Comparison of ENCODE assay signal across 9 cellular contexts in genomic region chr3:79517766-79518413, GRCh38.
DNase-seq lines count a peak whose midpoint lies in the region; ATAC-seq, FAIRE-seq and TF ChIP-seq lines count a peak whose summit lies in the region.
"Had no signal": no experiment of that assay in that cellular context is flagged by ENCODE, and none has a peak within 500 bp of the region (broad histone marks: within the 10 kb centered on the region; RNA-seq: fewer than 3 reads in every experiment).

No MANE protein-coding gene starts in this region.

- no peaks in the 10 kb centered on the region for H3K36me3 Mint-ChIP-seq in natural killer cell treated with Interleukin-12 subunit alpha and Interleukin-12 subunit beta and Interleukin-15 and Interleukin-18, amount 100 ng/mL, for 72 hours
- no peaks in the 10 kb centered on the region for H3K36me3 Mint-ChIP-seq in activated CD4-positive, alpha-beta T cell treated with anti-CD3 and anti-CD28 coated beads, Interleukin-2, amount 10 ng/mL, durations not matched to agents 24 days and 14 days (ENCODE audit: low read depth)

- no peak overlapping the region for H3K27ac Mint-ChIP-seq in natural killer cell treated with Interleukin-12 subunit alpha and Interleukin-12 subunit beta and Interleukin-15 and Interleukin-18, amount 100 ng/mL, for 72 hours
- H3K27ac Mint-ChIP-seq in activated CD4-positive, alpha-beta T cell treated with anti-CD3 and anti-CD28 coated beads, Interleukin-2, amount 10 ng/mL, durations not matched to agents 24 days and 14 days, result no peak overlapping the region
- H3K27ac Mint-ChIP-seq: activated CD4-positive, alpha-beta memory T cell treated with anti-CD3 and anti-CD28 coated beads, Interleukin-2, amount 10 ng/mL, durations not matched to agents 7 days and 5 days had no signal

- no peaks in the 10 kb centered on the region for H3K9me3 ChIP-seq in A549

- ATAC-seq in A549 (peak; percentile 50 to 74; a peak in 3 of 6 replicates), GM19023 (IDR thresholded peaks at IDR 0.05; ENCODE audit: unreplicated experiment) (no peak)
- no peak for ATAC-seq in natural killer cell treated with Interleukin-12 subunit alpha and Interleukin-12 subunit beta and Interleukin-15 and Interleukin-18, amount 100 ng/mL, for 72 hours

- TF ChIP-seq EP300 in A549 (IDR thresholded peaks at IDR 0.05), result no peak

- H3K4me3 Mint-ChIP-seq in natural killer cell treated with Interleukin-12 subunit alpha and Interleukin-12 subunit beta and Interleukin-15 and Interleukin-18, amount 100 ng/mL, for 72 hours, result no peak overlapping the region
- H3K4me3 Mint-ChIP-seq in activated CD4-positive, alpha-beta T cell treated with anti-CD3 and anti-CD28 coated beads, Interleukin-2, amount 10 ng/mL, durations not matched to agents 24 days and 14 days, result no peak overlapping the region
- H3K4me3 Mint-ChIP-seq: activated CD4-positive, alpha-beta memory T cell treated with anti-CD3 and anti-CD28 coated beads, Interleukin-2, amount 10 ng/mL, durations not matched to agents 7 days and 5 days had no signal

- H3K4me1 ChIP-seq in A549, result no peaks in the 10 kb centered on the region

- 9% methylated on average over 2 of the region's 2 CpGs for WGBS in A549 (ENCODE audit: missing lambda C conversion rate)

- FAIRE-seq in A549 (lab: Jason Lieb, UNC), result peak; percentile 36

- CTCF ChIA-PET in A549 (lab: Yijun Ruan, JAX), result interaction anchor here (0.7 to 1.3 kb wide), 4 partner anchors 9 to 1725 kb away, joined by 3 to 4 read pairs (median 4); no protein-coding TSS in a partner anchor

- peak; percentile 45 for TF ChIP-seq CTCF in A549 (IDR thresholded peaks at IDR 0.05)
- TF ChIP-seq CTCF in GM13977 (IDR thresholded peaks at IDR 0.05; ENCODE audit: extremely low read depth, insufficient read depth, missing control alignments), result peak; percentile 48

- peak; percentile 26 to 53; a peak in 2 of 5 replicates for TF ChIP-seq RAD21 in A549 (conservative IDR thresholded peaks at IDR 0.05 in 1 of 2, IDR thresholded peaks at IDR 0.05 in 1 of 2)

- H3K9me3 Mint-ChIP-seq in natural killer cell treated with Interleukin-12 subunit alpha and Interleukin-12 subunit beta and Interleukin-15 and Interleukin-18, amount 100 ng/mL, for 72 hours, result no peaks in the 10 kb centered on the region
- H3K9me3 Mint-ChIP-seq in activated CD4-positive, alpha-beta T cell treated with anti-CD3 and anti-CD28 coated beads, Interleukin-2, amount 10 ng/mL, durations not matched to agents 24 days and 14 days, result no peaks in the 10 kb centered on the region
- H3K9me3 Mint-ChIP-seq: activated CD4-positive, alpha-beta memory T cell treated with anti-CD3 and anti-CD28 coated beads, Interleukin-2, amount 10 ng/mL, durations not matched to agents 7 days and 5 days had no signal

- no peak for TF ChIP-seq POLR2A in A549 (IDR thresholded peaks at IDR 0.05; ENCODE audit: low read length)

- POLR2A ChIA-PET in A549 (lab: Yijun Ruan, JAX), result no interaction called here

- H3K27ac ChIP-seq in A549, result no peak overlapping the region

- no peak overlapping the region for H3K4me2 ChIP-seq in A549

- intact Hi-C loops in activated CD4-positive, alpha-beta T cell treated with anti-CD3 and anti-CD28 coated beads, Interleukin-2, amount 10 ng/mL, durations not matched to agents 24 days and 14 days (cut with micrococcal nuclease), result no loop called here

- in situ Hi-C loops in GM13977 (cut with MboI; ENCODE audit: low pct_unique_long_range_greater_than_20kb, low sequenced_read_pairs, unreplicated experiment), result no loop called here

- no peaks in the 10 kb centered on the region for H3K4me1 Mint-ChIP-seq in natural killer cell treated with Interleukin-12 subunit alpha and Interleukin-12 subunit beta and Interleukin-15 and Interleukin-18, amount 100 ng/mL, for 72 hours (ENCODE audit: low read depth in 2 of 2)
- H3K4me1 Mint-ChIP-seq in activated CD4-positive, alpha-beta T cell treated with anti-CD3 and anti-CD28 coated beads, Interleukin-2, amount 10 ng/mL, durations not matched to agents 24 days and 14 days, result no peaks in the 10 kb centered on the region
- H3K4me1 Mint-ChIP-seq: activated CD4-positive, alpha-beta memory T cell treated with anti-CD3 and anti-CD28 coated beads, Interleukin-2, amount 10 ng/mL, durations not matched to agents 7 days and 5 days had no signal

- no peaks in the 10 kb centered on the region for H3K27me3 Mint-ChIP-seq in natural killer cell treated with Interleukin-12 subunit alpha and Interleukin-12 subunit beta and Interleukin-15 and Interleukin-18, amount 100 ng/mL, for 72 hours
- H3K27me3 Mint-ChIP-seq in activated CD4-positive, alpha-beta T cell treated with anti-CD3 and anti-CD28 coated beads, Interleukin-2, amount 10 ng/mL, durations not matched to agents 24 days and 14 days, result no peaks in the 10 kb centered on the region
- H3K27me3 Mint-ChIP-seq: activated CD4-positive, alpha-beta memory T cell treated with anti-CD3 and anti-CD28 coated beads, Interleukin-2, amount 10 ng/mL, durations not matched to agents 7 days and 5 days had no signal

- no peak overlapping the region for H3K4me3 ChIP-seq in A549

- DNase-seq in A549 (ENCODE audit: low read depth in 1 of 2, low spot score in 1 of 2) (peak in 1 of 2 experiments; percentile 50), GM13977 (ENCODE audit: low spot score) (no peak), RPMI7951 (ENCODE audit: low read depth) (peak; percentile 23), glomerular visceral epithelial cell (ENCODE audit: extremely low spot score) (peak; percentile 37), activated gamma-delta T cell (lab: John Stamatoyannopoulos, UW) (no peak)
- no peak for DNase-seq in natural killer cell treated with Interleukin-12 subunit alpha and Interleukin-12 subunit beta and Interleukin-15 and Interleukin-18, amount 100 ng/mL, for 72 hours (ENCODE audit: low spot score)
- no peak for DNase-seq in activated CD4-positive, alpha-beta T cell treated with anti-CD3 and anti-CD28 coated beads, Interleukin-2, amount 10 ng/mL, durations not matched to agents 24 days and 14 days
- DNase-seq: activated CD4-positive, alpha-beta memory T cell treated with anti-CD3 and anti-CD28 coated beads, Interleukin-2, amount 10 ng/mL, durations not matched to agents 7 days and 5 days had no signal

TF ChIP-seq in A549, 52 proteins besides CTCF, POLR2A, EP300 and RAD21:
- no peak for TF ChIP-seq HEYL (CRISPR knock-in tag; IDR thresholded peaks at IDR 0.05)
- no peak for TF ChIP-seq MAX (IDR thresholded peaks at IDR 0.05)
- TF ChIP-seq, protein P1, sequence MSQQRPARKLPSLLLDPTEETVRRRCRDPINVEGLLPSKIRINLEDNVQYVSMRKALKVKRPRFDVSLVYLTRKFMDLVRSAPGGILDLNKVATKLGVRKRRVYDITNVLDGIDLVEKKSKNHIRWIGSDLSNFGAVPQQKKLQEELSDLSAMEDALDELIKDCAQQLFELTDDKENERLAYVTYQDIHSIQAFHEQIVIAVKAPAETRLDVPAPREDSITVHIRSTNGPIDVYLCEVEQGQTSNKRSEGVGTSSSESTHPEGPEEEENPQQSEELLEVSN (IDR thresholded peaks at IDR 0.05; ENCODE audit: borderline replicate concordance, low read depth), result no peak

Comparison
In these comparisons a context has a peak if more than half of its experiments do, and no peak if none do; other contexts are left out.
1. ATAC-seq: peak in A549 (2 of 2); none in natural killer cell treated with Interleukin-12 subunit alpha and Interleukin-12 subunit beta and Interleukin-15 and Interleukin-18, amount 100 ng/mL, for 72 hours (0 of 2) and GM19023 (single experiment).
2. DNase-seq: peak in RPMI7951 (single experiment) and glomerular visceral epithelial cell (single experiment); none in GM13977 (single experiment), natural killer cell treated with Interleukin-12 subunit alpha and Interleukin-12 subunit beta and Interleukin-15 and Interleukin-18, amount 100 ng/mL, for 72 hours (single experiment), activated gamma-delta T cell (single experiment) and activated CD4-positive, alpha-beta T cell treated with anti-CD3 and anti-CD28 coated beads, Interleukin-2, amount 10 ng/mL, durations not matched to agents 24 days and 14 days (single experiment).